Comparison of ENCODE assay signal across 9 cellular contexts in genomic region chr13:27792393-27793218, GRCh38. TPM values are rescaled to one million over a fixed set of nuclear protein-coding genes. Genes with fewer than 3 reads are reported as not detected.
DNase-seq lines count a peak whose midpoint lies in the region; ATAC-seq, FAIRE-seq and TF ChIP-seq lines count a peak whose summit lies in the region.
"Had no signal": no experiment of that assay in that cellular context is flagged by ENCODE, and none has a peak within 500 bp of the region (broad histone marks: within the 10 kb centered on the region; RNA-seq: fewer than 3 reads in every experiment).

GSX1 (plus strand) TSS chr13:27792483; CDS start chr13:27792691, 208 bp downstream.

- no peak within 1 kb of the TSS for H3K4ac ChIP-seq in mesendoderm (ENCODE audit: low read depth, low read length)

- H3K4me2 ChIP-seq in mesendoderm (ENCODE audit: low read length): no peak within 1 kb of the TSS

- ATAC-seq in WTC11: peak; percentile 51

- H2BK15ac ChIP-seq in mesendoderm (replicated peaks; ENCODE audit: low read depth): no peak within 1 kb of the TSS

- no peak within 1 kb of the TSS for H2AK5ac ChIP-seq in mesendoderm (ENCODE audit: low read length)

- no peak within 1 kb of the TSS for H4K5ac ChIP-seq in mesendoderm (ENCODE audit: low read length)

- no peak within 1 kb of the TSS for H3K27ac ChIP-seq in mesendoderm (ENCODE audit: low read depth, low read length)

- H3K36me3 ChIP-seq in endocrine pancreas (ENCODE audit: control insufficient read depth, insufficient read depth, low read length) (no peaks in the 10 kb centered on the region), mesendoderm (ENCODE audit: control insufficient read depth, insufficient read depth, low read length) (no peaks in the 10 kb centered on the region)

- H3K79me1 ChIP-seq in mesendoderm (ENCODE audit: low read length): no peaks in the 10 kb centered on the region

- no peaks in the 10 kb centered on the region for H3K9me3 ChIP-seq in endocrine pancreas (ENCODE audit: control insufficient read depth, low read length)

- no peaks in the 10 kb centered on the region for H3K79me2 ChIP-seq in mesendoderm (ENCODE audit: control insufficient read depth, insufficient read depth, low read length)

- CTCF ChIA-PET in WTC11 (lab: Charles Lee): interaction anchor here (1.9 to 8.8 kb wide), 2 partner anchors 32 to 192 kb away, joined by 6 to 163 read pairs; no protein-coding TSS in a partner anchor

- TF ChIP-seq CTCF in WTC11 (IDR thresholded peaks at IDR 0.05): no peak
- TF ChIP-seq CTCF in D721Med (IDR thresholded peaks at IDR 0.05; ENCODE audit: insufficient read depth, missing control alignments): no peak

- H2BK120ac ChIP-seq in mesendoderm (ENCODE audit: low read depth, low read length): no peak within 1 kb of the TSS

- H3K56ac ChIP-seq in mesendoderm (ENCODE audit: low read length): no peak within 1 kb of the TSS

- FAIRE-seq in D721Med (lab: Jason Lieb, UNC): no peak

- POLR2A ChIA-PET in WTC11 (lab: Charles Lee): no interaction called here

- H4K8ac ChIP-seq in mesendoderm (ENCODE audit: low read depth, low read length): no peak within 1 kb of the TSS

- no peak within 1 kb of the TSS for H2BK5ac ChIP-seq in mesendoderm (ENCODE audit: low read length)

- H3K4me1 Mint-ChIP-seq in WTC11: peaks cover 64% of the 10 kb centered on the region

- no peak within 1 kb of the TSS for H3K18ac ChIP-seq in mesendoderm (ENCODE audit: low read length)

- H3K27me3 ChIP-seq in endocrine pancreas (ENCODE audit: control insufficient read depth, insufficient read depth, low read length): peaks cover 45% of the 10 kb centered on the region
- peaks cover 90% of the 10 kb centered on the region for H3K27me3 ChIP-seq in mesendoderm (ENCODE audit: insufficient read depth, low read length, poor library complexity)

- peaks cover 100% of the 10 kb centered on the region for H3K27me3 Mint-ChIP-seq in WTC11 (ENCODE audit: low read depth)

- H3K4me3 ChIP-seq in endocrine pancreas (ENCODE audit: control insufficient read depth, insufficient read depth, low read length) (peak within 1 kb of the TSS; percentile 69), mesendoderm (ENCODE audit: low read length) (no peak within 1 kb of the TSS)

- H3K9me3 Mint-ChIP-seq in WTC11: no peaks in the 10 kb centered on the region

- WGBS in mesendoderm (ENCODE audit: extremely low coverage, insufficient coverage, low lambda C conversion rate): no CpG with 5 or more reads among the region's 87 CpGs

- DNase-seq in stimulated activated naive CD4-positive, alpha-beta T cell (lab: John Stamatoyannopoulos, UW): peak in 5 of 6 experiments; percentile 9 to 46 (median 11)
- DNase-seq in stimulated activated naive CD4-positive, alpha-beta T cell treated with Interleukin-2 at 50 U/mL for 16 hours (lab: John Stamatoyannopoulos, UW): no peak
- peak; percentile 87 for DNase-seq in WTC11 (ENCODE audit: low spot score)
- peak; percentile 87 for DNase-seq in mesendoderm
- peak; percentile 9 for DNase-seq in stimulated activated CD8-positive, alpha-beta memory T cell treated with anti-CD3 and anti-CD28 coated beads, Interleukin-15, amount 100 ng/mL, for 24 hours (ENCODE audit: low read depth)
- no peak for DNase-seq in NCI-H82 (lab: John Stamatoyannopoulos, UW)
- DNase-seq in D721Med (ENCODE audit: insufficient read length, low spot score): no peak

- H3K9ac ChIP-seq in endocrine pancreas (ENCODE audit: control insufficient read depth, insufficient read depth, low read length) (no peak within 1 kb of the TSS), mesendoderm (ENCODE audit: low read length) (no peak within 1 kb of the TSS)

- H3K27ac Mint-ChIP-seq in WTC11: no peak within 1 kb of the TSS

- H3K4me3 Mint-ChIP-seq in WTC11: peak within 1 kb of the TSS; percentile 59

- H3K36me3 Mint-ChIP-seq in WTC11: no peaks in the 10 kb centered on the region

- H3K4me1 ChIP-seq in endocrine pancreas (ENCODE audit: control insufficient read depth, insufficient read depth, low read length) (no peaks in the 10 kb centered on the region), mesendoderm (ENCODE audit: control insufficient read depth, low read depth, low read length) (peaks cover 2% of the 10 kb centered on the region)

- H3K23ac ChIP-seq in mesendoderm (ENCODE audit: low read length): peak within 1 kb of the TSS; percentile 24

TF ChIP-seq in WTC11, 78 proteins besides CTCF, POLR2A, EP300 and RAD21 (continues in another document):
- TF ChIP-seq ZNF232 (CRISPR knock-in tag; IDR thresholded peaks at IDR 0.05) (no peak; the same call in 1 of the 2 replicates), TCF7 (CRISPR knock-in tag; IDR thresholded peaks at IDR 0.05; ENCODE audit: low read depth) (no peak), ATF6 (CRISPR knock-in tag; IDR thresholded peaks at IDR 0.05) (no peak), AFF4 (CRISPR knock-in tag; IDR thresholded peaks at IDR 0.05; ENCODE audit: borderline replicate concordance) (no peak), NR3C1 (CRISPR knock-in tag; conservative IDR thresholded peaks at IDR 0.05; ENCODE audit: low read depth) (no peak), NFATC4 (CRISPR knock-in tag; IDR thresholded peaks at IDR 0.05) (no peak), MXD4 (CRISPR knock-in tag; IDR thresholded peaks at IDR 0.05; ENCODE audit: borderline replicate concordance) (no peak), ZNF532 (CRISPR knock-in tag; IDR thresholded peaks at IDR 0.05; ENCODE audit: borderline replicate concordance) (no peak)

RNA-seq across cellular contexts. Expression of gene GSX1, which starts in this region (rescaled TPM):
- total RNA-seq in WTC11 (2021): not detected in 3 replicates
- polyA plus RNA-seq in mesendoderm (2013, experiment 1 of 2): not detected
- not detected for polyA plus RNA-seq in mesendoderm (2013, experiment 2 of 2)
- total RNA-seq: epithelial cell of proximal tubule had no signal

Comparison
In these comparisons a context has a peak if more than half of its experiments do, and no peak if none do; other contexts are left out.
1. DNase-seq: peak in stimulated activated naive CD4-positive, alpha-beta T cell (5 of 6), mesendoderm (single experiment) and stimulated activated CD8-positive, alpha-beta memory T cell treated with anti-CD3 and anti-CD28 coated beads, Interleukin-15, amount 100 ng/mL, for 24 hours (single experiment); none in stimulated activated naive CD4-positive, alpha-beta T cell treated with Interleukin-2 at 50 U/mL for 16 hours (single experiment), NCI-H82 (single experiment) and D721Med (single experiment).
2. Peak in DNase-seq and ATAC-seq in WTC11; RNA of the gene not detected or under 1 TPM.